17 cellular contexts compared by ENCODE assay signal in the genomic region with DNA sequence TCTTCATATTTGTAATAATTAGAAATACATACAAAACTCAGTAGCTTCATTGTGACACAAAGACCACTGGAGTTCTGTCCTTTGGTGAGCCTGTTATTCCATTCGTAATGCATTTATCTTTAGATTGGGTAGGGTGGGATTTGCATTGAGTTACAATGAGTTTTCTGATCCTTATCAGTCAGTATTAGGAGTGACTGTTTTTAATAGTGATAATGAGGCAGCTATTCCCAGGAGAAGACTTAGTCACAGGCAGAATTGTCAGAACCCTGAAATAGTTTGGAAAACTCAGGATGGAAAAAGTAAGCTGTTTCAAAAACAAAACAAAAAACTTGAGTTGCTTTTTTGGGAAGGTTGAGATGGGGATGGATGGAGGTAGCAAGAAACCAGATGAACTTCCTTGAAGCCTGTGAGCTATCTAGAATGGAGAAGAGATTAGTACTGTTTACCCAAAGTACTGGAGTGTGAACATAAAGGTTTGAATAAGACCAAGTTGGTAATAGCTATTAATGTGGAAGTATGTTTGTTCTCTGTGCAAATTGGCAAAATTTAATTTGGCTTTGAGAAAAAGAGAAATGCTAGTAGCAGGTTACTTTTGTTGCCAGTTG. TPM values are rescaled to one million over a fixed set of nuclear protein-coding genes. Genes with fewer than 3 reads are reported as not detected.
A peak's percentile ranks its signal among the peaks of the same experiment; 100 is the strongest.
DNase-seq lines count a peak whose midpoint lies in the region; ATAC-seq, FAIRE-seq and TF ChIP-seq lines count a peak whose summit lies in the region.
"Had no signal": no experiment of that assay in that cellular context is flagged by ENCODE, and none has a peak within 500 bp of the region (broad histone marks: within the 10 kb centered on the region; RNA-seq: fewer than 3 reads in every experiment).

No MANE protein-coding gene starts in this region.

- H3K9me3 Mint-ChIP-seq in HFFc6 = peaks cover 27% of the 10 kb centered on the region
- H3K9me3 Mint-ChIP-seq in naive thymus-derived CD8-positive, alpha-beta T cell = peaks cover 0 to 31% (median 17%) of the 10 kb centered on the region in 9 donors

- no peak overlapping the region for H3K4me3 Mint-ChIP-seq in HFFc6
- peak overlapping the region in 1 of 10 donors; percentile 38 for H3K4me3 Mint-ChIP-seq in naive thymus-derived CD8-positive, alpha-beta T cell

- no peaks in the 10 kb centered on the region for H3K27me3 Mint-ChIP-seq in HFFc6 (ENCODE audit: insufficient read depth)
- H3K27me3 Mint-ChIP-seq in naive thymus-derived CD8-positive, alpha-beta T cell = no peaks in the 10 kb centered on the region

- peak in 3 of 4 donors; percentile 38 to 57 (median 48) for ATAC-seq in pancreas
- peak; percentile 30 for ATAC-seq in upper lobe of right lung
- no peak for ATAC-seq in naive thymus-derived CD8-positive, alpha-beta T cell
- ATAC-seq in GM21447 (IDR thresholded peaks at IDR 0.05; ENCODE audit: unreplicated experiment) = no peak

- peaks cover 28% of the 10 kb centered on the region for H3K36me3 Mint-ChIP-seq in HFFc6 (ENCODE audit: low read depth)
- H3K36me3 Mint-ChIP-seq in naive thymus-derived CD8-positive, alpha-beta T cell = peaks cover 23 to 43% (median 28%) of the 10 kb centered on the region in 3 donors

- H3K27ac Mint-ChIP-seq in HFFc6 = peak overlapping the region; percentile 3; the same call in 1 of the 2 replicates
- no peak overlapping the region for H3K27ac Mint-ChIP-seq in naive thymus-derived CD8-positive, alpha-beta T cell

- H3K4me1 Mint-ChIP-seq in HFFc6 (ENCODE audit: low read depth) = peaks cover 21% of the 10 kb centered on the region
- H3K4me1 Mint-ChIP-seq in naive thymus-derived CD8-positive, alpha-beta T cell = peaks cover 8 to 34% (median 14%) of the 10 kb centered on the region in 4 donors

- H3K4me3 ChIP-seq in fibroblast of mammary gland (ENCODE audit: control insufficient read depth, low read depth, low read length) (no peak overlapping the region), pancreas (no peak overlapping the region), upper lobe of right lung (no peak overlapping the region)

- TF ChIP-seq CTCF in HFFc6 (IDR thresholded peaks at IDR 0.05) = no peak
- no peak for TF ChIP-seq CTCF in fibroblast of mammary gland (conservative IDR thresholded peaks at IDR 0.05; ENCODE audit: control insufficient read depth, insufficient read depth, low read depth, low read length)
- TF ChIP-seq CTCF in pancreas (IDR thresholded peaks at IDR 0.05) = no peak
- no peak for TF ChIP-seq CTCF in upper lobe of right lung (IDR thresholded peaks at IDR 0.05)

- intact Hi-C loops in pancreas (cut with DNase I) (no loop called here), upper lobe of right lung (cut with DNase I) (no loop called here)

- H3K27me3 ChIP-seq in pancreas = no peaks in the 10 kb centered on the region
- no peaks in the 10 kb centered on the region for H3K27me3 ChIP-seq in upper lobe of right lung

- H3K36me3 ChIP-seq in pancreas = peaks cover 0 to 2% (median 0%) of the 10 kb centered on the region in 3 donors
- no peaks in the 10 kb centered on the region for H3K36me3 ChIP-seq in upper lobe of right lung

- peak; percentile 2 for DNase-seq in HFFc6
- peak; percentile 9 for DNase-seq in fibroblast of mammary gland (ENCODE audit: low read depth)
- no peak for DNase-seq in pancreas
- no peak for DNase-seq in upper lobe of right lung
- DNase-seq in activated naive CD4-positive, alpha-beta T cell treated with Interleukin-2 at 50 U/mL for 16 hours = no peak
- DNase-seq in naive thymus-derived CD8-positive, alpha-beta T cell = no peak
- DNase-seq: ACHN, AML-193, Caco-2, HCEC 1CT, KBM-7, NCI-H1436, NCI-H2029, NCI-H2171, NCI-H774, RPMI8226 had no signal

- WGBS in pancreas, 2 donors = 66 to 78% methylated on average over 1 of the region's 1 CpG

- H3K27ac ChIP-seq in pancreas (no peak overlapping the region), upper lobe of right lung (no peak overlapping the region)

- no peak for FAIRE-seq in pancreas (lab: Jason Lieb, UNC)

- H3K9me3 ChIP-seq in pancreas = peaks cover 0 to 3% (median 0%) of the 10 kb centered on the region in 4 donors
- H3K9me3 ChIP-seq in upper lobe of right lung = peaks cover 10% of the 10 kb centered on the region

- H3K4me1 ChIP-seq in pancreas (peaks cover 0 to 8% (median 0%) of the 10 kb centered on the region in 3 donors), upper lobe of right lung (peaks cover 22% of the 10 kb centered on the region)

- POLR2A ChIA-PET in naive thymus-derived CD8-positive, alpha-beta T cell (lab: Charles Lee) = no interaction called here

RNA-seq across cellular contexts. Expression of gene FBXO34, which starts 38.6 kb away (rescaled TPM):
- 10 to 100 TPM; 10.3 to 13.5 (median 11.7) TPM for total RNA-seq in HFFc6 (2021; fragmentation: NEBNext Ultra II Directional; extraction: Animal tissue kit (Norgen Biotek cat#: 25700))
- 10 to 100 TPM in 2 of 6 donors, 1 to 10 TPM in 4; 8.2 to 19.7 (median 9.5) TPM for total RNA-seq in pancreas
- 1 to 10 TPM; 4.6 to 7.3 TPM for polyA plus RNA-seq in pancreas
- 29.2 TPM for total RNA-seq in upper lobe of right lung
- 10 to 100 TPM; 24.4 to 25.5 TPM for total RNA-seq in naive thymus-derived CD8-positive, alpha-beta T cell
- 10 to 100 TPM; 16.8 to 23.1 (median 17.8) TPM for polyA plus RNA-seq in naive thymus-derived CD8-positive, alpha-beta T cell

Comparison
In these comparisons a context has a peak if more than half of its experiments do, and no peak if none do; other contexts are left out.
1. DNase-seq: peak in HFFc6 (single experiment) and fibroblast of mammary gland (single experiment); none in pancreas (0 of 6), upper lobe of right lung (single experiment), activated naive CD4-positive, alpha-beta T cell treated with Interleukin-2 at 50 U/mL for 16 hours (single experiment) and naive thymus-derived CD8-positive, alpha-beta T cell (0 of 10).
2. ATAC-seq: peak in pancreas (3 of 4) and upper lobe of right lung (single experiment); none in naive thymus-derived CD8-positive, alpha-beta T cell (0 of 2) and GM21447 (single experiment).